17 cellular contexts compared by ENCODE assay signal in the genomic region with DNA sequence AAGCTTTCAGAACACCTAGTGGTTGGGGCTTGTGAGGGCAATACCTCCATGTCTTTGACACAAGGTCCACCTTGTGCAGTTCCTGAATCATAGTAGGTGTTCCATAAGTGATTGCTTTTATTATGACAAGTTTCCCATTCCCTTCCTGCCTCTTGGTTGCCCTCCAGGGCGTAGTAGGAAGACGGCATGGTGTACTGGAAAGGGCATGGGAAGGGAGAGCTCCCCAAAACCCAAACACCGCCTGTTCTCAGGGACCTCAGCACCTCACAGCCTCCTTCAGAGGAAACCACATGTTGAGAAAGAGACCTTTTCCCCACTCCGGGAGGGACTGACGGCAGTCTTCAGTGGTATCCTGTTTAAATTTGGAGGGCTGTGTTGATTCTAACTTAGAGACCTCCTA. TPM values are rescaled to one million over a fixed set of nuclear protein-coding genes. Genes with fewer than 3 reads are reported as not detected.
DNase-seq lines count a peak whose midpoint lies in the region; ATAC-seq and TF ChIP-seq lines count a peak whose summit lies in the region.
"Had no signal": no experiment of that assay in that cellular context is flagged by ENCODE, and none has a peak within 500 bp of the region (broad histone marks: within the 10 kb centered on the region; RNA-seq: fewer than 3 reads in every experiment).

No MANE protein-coding gene starts in this region.

- DNase-seq in stimulated activated naive CD8-positive, alpha-beta T cell treated with anti-CD3 and anti-CD28 coated beads, Interleukin-15, Interleukin-2, amounts not matched to agents 100 U/mL and 50 U/mL, for 24 hours = no peak
- no peak for DNase-seq in activated CD8-positive, alpha-beta T cell treated with anti-CD3 and anti-CD28 coated beads, Interleukin-2, amount 10 ng/mL, durations not matched to agents 7 days and 5 days
- no peak for DNase-seq in effector memory CD4-positive, alpha-beta T cell
- DNase-seq in tibial artery (no peak), T1000 (lab: John Stamatoyannopoulos, UW) (no peak), NCI-H1417 (lab: John Stamatoyannopoulos, UW) (no peak)
- DNase-seq: brain microvascular endothelial cell; Caco-2; HCEC 1CT; heart left ventricle; KG1; NCI-H187 treated with DMSO at 0.1 percent for 48 hours; NCI-H226; NCI-H774; stimulated activated CD4-positive, alpha-beta T cell treated with anti-CD3 and anti-CD28 coated beads, Interleukin-2, amount 100 ng/mL, for 48 hours had no signal

- intact Hi-C loops in tibial artery (cut with DNase I; ENCODE audit: low total_unique reads) = no loop called here

- POLR2A ChIA-PET in activated CD8-positive, alpha-beta T cell treated with anti-CD3 and anti-CD28 coated beads, Interleukin-2, amount 10 ng/mL, durations not matched to agents 7 days and 5 days (lab: Charles Lee) = interaction anchor here (0.9 kb wide), 1 partner anchor 17 kb away, joined by 3 read pairs; no protein-coding TSS in a partner anchor

- H3K4me3 Mint-ChIP-seq in stimulated activated naive CD8-positive, alpha-beta T cell treated with anti-CD3 and anti-CD28 coated beads, Interleukin-15, Interleukin-2, amounts not matched to agents 100 ng/mL and 50 ng/mL, for 24 hours = peak overlapping the region; percentile 57
- H3K4me3 Mint-ChIP-seq in activated CD8-positive, alpha-beta T cell treated with anti-CD3 and anti-CD28 coated beads, Interleukin-2, amount 10 ng/mL, durations not matched to agents 7 days and 5 days = peak overlapping the region; percentile 1

- peaks cover 66% of the 10 kb centered on the region for H3K4me1 ChIP-seq in effector memory CD4-positive, alpha-beta T cell (ENCODE audit: control insufficient read depth, insufficient read depth, low read length, poor library complexity, severe bottlenecking)
- H3K4me1 ChIP-seq in tibial artery = no peaks in the 10 kb centered on the region
- H3K4me1 ChIP-seq: Caco-2 had no signal

- peak overlapping the region; percentile 77 for H3K27ac Mint-ChIP-seq in stimulated activated naive CD8-positive, alpha-beta T cell treated with anti-CD3 and anti-CD28 coated beads, Interleukin-15, Interleukin-2, amounts not matched to agents 100 ng/mL and 50 ng/mL, for 24 hours
- H3K27ac Mint-ChIP-seq in activated CD8-positive, alpha-beta T cell treated with anti-CD3 and anti-CD28 coated beads, Interleukin-2, amount 10 ng/mL, durations not matched to agents 7 days and 5 days = peak overlapping the region; percentile 83

- peaks cover 73% of the 10 kb centered on the region for H3K36me3 ChIP-seq in effector memory CD4-positive, alpha-beta T cell (ENCODE audit: control insufficient read depth, insufficient read depth, low read length)
- peaks cover 0 to 11% (median 5%) of the 10 kb centered on the region in 3 donors for H3K36me3 ChIP-seq in tibial artery
- H3K36me3 ChIP-seq: brain microvascular endothelial cell had no signal

- H3K4me1 Mint-ChIP-seq in stimulated activated naive CD8-positive, alpha-beta T cell treated with anti-CD3 and anti-CD28 coated beads, Interleukin-15, Interleukin-2, amounts not matched to agents 100 ng/mL and 50 ng/mL, for 24 hours (ENCODE audit: low read depth) = peaks cover 98% of the 10 kb centered on the region
- peaks cover 94% of the 10 kb centered on the region for H3K4me1 Mint-ChIP-seq in activated CD8-positive, alpha-beta T cell treated with anti-CD3 and anti-CD28 coated beads, Interleukin-2, amount 10 ng/mL, durations not matched to agents 7 days and 5 days (ENCODE audit: low read depth)

- no peaks in the 10 kb centered on the region for H3K27me3 Mint-ChIP-seq in stimulated activated naive CD8-positive, alpha-beta T cell treated with anti-CD3 and anti-CD28 coated beads, Interleukin-15, Interleukin-2, amounts not matched to agents 100 ng/mL and 50 ng/mL, for 24 hours
- H3K27me3 Mint-ChIP-seq in activated CD8-positive, alpha-beta T cell treated with anti-CD3 and anti-CD28 coated beads, Interleukin-2, amount 10 ng/mL, durations not matched to agents 7 days and 5 days (ENCODE audit: low read depth) = no peaks in the 10 kb centered on the region

- H3K9me3 Mint-ChIP-seq in stimulated activated naive CD8-positive, alpha-beta T cell treated with anti-CD3 and anti-CD28 coated beads, Interleukin-15, Interleukin-2, amounts not matched to agents 100 ng/mL and 50 ng/mL, for 24 hours = no peaks in the 10 kb centered on the region
- no peaks in the 10 kb centered on the region for H3K9me3 Mint-ChIP-seq in activated CD8-positive, alpha-beta T cell treated with anti-CD3 and anti-CD28 coated beads, Interleukin-2, amount 10 ng/mL, durations not matched to agents 7 days and 5 days (ENCODE audit: insufficient read depth)

- no peaks in the 10 kb centered on the region for H3K27me3 ChIP-seq in effector memory CD4-positive, alpha-beta T cell (replicated peaks; ENCODE audit: control insufficient read depth, insufficient read depth, low read length, poor library complexity, severe bottlenecking)
- H3K27me3 ChIP-seq in tibial artery = no peaks in the 10 kb centered on the region
- H3K27me3 ChIP-seq: brain microvascular endothelial cell, heart left ventricle had no signal

- H3K4me3 ChIP-seq in effector memory CD4-positive, alpha-beta T cell (ENCODE audit: insufficient read depth, low read depth, low read length, poor library complexity, severe bottlenecking) = no peak overlapping the region
- H3K4me3 ChIP-seq in tibial artery = no peak overlapping the region
- H3K4me3 ChIP-seq: heart left ventricle, skin epidermis had no signal

- peak overlapping the region; percentile 61 for H3K27ac ChIP-seq in effector memory CD4-positive, alpha-beta T cell (ENCODE audit: insufficient read depth, low read length, poor library complexity, severe bottlenecking)
- H3K27ac ChIP-seq in tibial artery = no peak overlapping the region
- H3K27ac ChIP-seq: brain microvascular endothelial cell, heart left ventricle, skin epidermis had no signal

- TF ChIP-seq CTCF in tibial artery (IDR thresholded peaks at IDR 0.05) = no peak

- H3K9me3 ChIP-seq in effector memory CD4-positive, alpha-beta T cell (ENCODE audit: control insufficient read depth, low read length) = no peaks in the 10 kb centered on the region
- no peaks in the 10 kb centered on the region for H3K9me3 ChIP-seq in tibial artery
- H3K9me3 ChIP-seq: Caco-2, heart left ventricle had no signal

- CTCF ChIA-PET in activated CD8-positive, alpha-beta T cell treated with anti-CD3 and anti-CD28 coated beads, Interleukin-2, amount 10 ng/mL, durations not matched to agents 7 days and 5 days (lab: Charles Lee) = interaction anchor here (0.9 to 10.0 kb wide), 5 partner anchors 11 to 36 kb away, joined by 3 to 237 read pairs (median 4); a partner anchor contains a TSS

- peaks cover 82% of the 10 kb centered on the region for H3K36me3 Mint-ChIP-seq in stimulated activated naive CD8-positive, alpha-beta T cell treated with anti-CD3 and anti-CD28 coated beads, Interleukin-15, Interleukin-2, amounts not matched to agents 100 ng/mL and 50 ng/mL, for 24 hours (ENCODE audit: low read depth)
- peaks cover 88% of the 10 kb centered on the region for H3K36me3 Mint-ChIP-seq in activated CD8-positive, alpha-beta T cell treated with anti-CD3 and anti-CD28 coated beads, Interleukin-2, amount 10 ng/mL, durations not matched to agents 7 days and 5 days (ENCODE audit: low read depth)

- ATAC-seq in stimulated activated naive CD8-positive, alpha-beta T cell treated with anti-CD3 and anti-CD28 coated beads, Interleukin-15, Interleukin-2, amounts not matched to agents 100 U/mL and 50 U/mL, for 24 hours = no peak
- ATAC-seq in activated CD8-positive, alpha-beta T cell treated with anti-CD3 and anti-CD28 coated beads, Interleukin-2, amount 10 ng/mL, durations not matched to agents 7 days and 5 days = no peak
- ATAC-seq: heart left ventricle had no signal

RNA-seq across cellular contexts. Expression of a gene that starts 21.1 kb away (rescaled TPM):
- 100 to 1,000 TPM; 863 to 926 TPM for total RNA-seq in activated CD8-positive, alpha-beta T cell treated with anti-CD3 and anti-CD28 coated beads, Interleukin-2, amount 10 ng/mL, durations not matched to agents 7 days and 5 days
